ENCODE assay signal across 23 cellular contexts in genomic region chr15:39517122-39517855, GRCh38.
"Had no signal": no experiment of that assay in that cellular context is flagged by ENCODE, and none has a peak within 500 bp of the region (broad histone marks: within the 10 kb centered on the region; RNA-seq: fewer than 3 reads in every experiment).

No MANE protein-coding gene starts in this region.

- ATAC-seq: left colon; left lung; lower lobe of right lung; mucosa of descending colon; naive thymus-derived CD4-positive, alpha-beta T cell; natural killer cell treated with Interleukin-12 subunit alpha and Interleukin-12 subunit beta and Interleukin-15 and Interleukin-18, amount 100 ng/mL, for 72 hours; right lobe of liver; stimulated activated memory B cell treated with anti-CD40 and anti-IgM and Interleukin-4, amounts not matched to agents 10 μg/mL and 1 μg/mL and 100 μg/mL, for 72 hours; stimulated activated naive CD8-positive, alpha-beta T cell treated with anti-CD3 and anti-CD28 coated beads, Interleukin-15, amount 100 ng/mL, for 72 hours had no signal

- DNase-seq: hypothalamus; immature natural killer cell; kidney; left colon; left lung; lower lobe of right lung; mammary epithelial cell; midbrain; mucosa of descending colon; naive thymus-derived CD4-positive, alpha-beta T cell; nucleus accumbens; ovary; right lobe of liver; stimulated activated CD4-positive, alpha-beta T cell treated with anti-CD3 and anti-CD28 coated beads, Interleukin-1b, Interleukin-23, amount 100 ng/mL, for 48 hours; stimulated activated CD4-positive, alpha-beta T cell treated with anti-CD3 and anti-CD28 coated beads, Interleukin-2, amount 100 ng/mL, for 48 hours; stimulated activated CD4-positive, alpha-beta T cell treated with anti-CD3 and anti-CD28 coated beads, Interleukin-4, amount 100 ng/mL, for 4 hours; stimulated activated CD8-positive, alpha-beta memory T cell treated with anti-CD3 and anti-CD28 coated beads, Interleukin-4, amount 100 ng/mL, for 48 hours; stimulated activated naive CD4-positive, alpha-beta T cell treated with Interleukin-2 at 50 U/mL for 16 hours; stimulated activated naive CD8-positive, alpha-beta T cell treated with anti-CD3 and anti-CD28 coated beads, Interleukin-15, amount 100 ng/mL, for 72 hours; substantia nigra; uterus had no signal
